Comparison of ENCODE assay signal across 17 cellular contexts in genomic region chr17:49998836-49999511, GRCh38. TPM values are rescaled to one million over a fixed set of nuclear protein-coding genes. Genes with fewer than 3 reads are reported as not detected.
DNase-seq lines count a peak whose midpoint lies in the region; ATAC-seq, FAIRE-seq and TF ChIP-seq lines count a peak whose summit lies in the region.
"Had no signal": no experiment of that assay in that cellular context is flagged by ENCODE, and none has a peak within 500 bp of the region (broad histone marks: within the 10 kb centered on the region; RNA-seq: fewer than 3 reads in every experiment).

No MANE protein-coding gene starts in this region.

- H3F3A ChIP-seq in GM23248 (ENCODE audit: insufficient read depth) (no peaks in the 10 kb centered on the region), SU-DHL-6 (ENCODE audit: insufficient read depth) (no peaks in the 10 kb centered on the region)

- ATAC-seq in A549 (no peak), HepG2 (no peak), HG02642 (IDR thresholded peaks at IDR 0.05; ENCODE audit: poor library complexity, unreplicated experiment) (no peak)

- H3K79me2 ChIP-seq in GM23248 (ENCODE audit: insufficient read depth): no peaks in the 10 kb centered on the region
- no peaks in the 10 kb centered on the region for H3K79me2 ChIP-seq in SU-DHL-6 (ENCODE audit: insufficient read depth, low read length)
- no peaks in the 10 kb centered on the region for H3K79me2 ChIP-seq in HepG2 (ENCODE audit: insufficient read depth, low read length)

- WGBS in A549 (ENCODE audit: missing lambda C conversion rate): 64% methylated on average over 11 of the region's 11 CpGs
- WGBS in GM23248 (ENCODE audit: low coverage in 1 of 2, low lambda C conversion rate in 2 of 2, missing lambda C conversion rate in 2 of 2), 2 experiments: 42 to 44% methylated on average over 11 of the region's 11 CpGs
- 44% methylated on average over 11 of the region's 11 CpGs for WGBS in HepG2 (ENCODE audit: low lambda C conversion rate)

- H3K36me3 ChIP-seq in GM23248 (ENCODE audit: low read depth) (no peaks in the 10 kb centered on the region), SU-DHL-6 (ENCODE audit: low read length) (no peaks in the 10 kb centered on the region), HepG2 (replicated peaks in 1 of 2; ENCODE audit: control insufficient read depth in 1 of 2, insufficient read depth in 2 of 2, low read length in 2 of 2) (no peaks in the 10 kb centered on the region)
- H3K36me3 ChIP-seq: cardiac muscle cell had no signal

- no peak overlapping the region for H3K9ac ChIP-seq in GM23248
- no peak overlapping the region for H3K9ac ChIP-seq in SU-DHL-6 (ENCODE audit: low read length)
- H3K9ac ChIP-seq in HepG2 (ENCODE audit: insufficient read depth, low read depth, low read length): peak overlapping the region; percentile 26; the same call in 1 of the 2 replicates

- peak overlapping the region; percentile 98 for H3K4me2 ChIP-seq in A549
- no peak overlapping the region for H3K4me2 ChIP-seq in GM23248 (ENCODE audit: unreplicated experiment)
- no peak overlapping the region for H3K4me2 ChIP-seq in SU-DHL-6 (ENCODE audit: low read depth, low read length, poor library complexity, severe bottlenecking)
- peak overlapping the region; percentile 78 for H3K4me2 ChIP-seq in HepG2 (ENCODE audit: low read depth, low read length)

- H4K20me1 ChIP-seq in GM23248 (ENCODE audit: insufficient read depth) (no peaks in the 10 kb centered on the region), SU-DHL-6 (ENCODE audit: low read depth, low read length) (no peaks in the 10 kb centered on the region), HepG2 (ENCODE audit: insufficient read depth, low read length) (no peaks in the 10 kb centered on the region)

- H3K9me2 ChIP-seq in GM23248 (ENCODE audit: insufficient read depth): no peaks in the 10 kb centered on the region
- H3K9me2 ChIP-seq in SU-DHL-6 (replicated peaks; ENCODE audit: insufficient read depth, low read length): no peaks in the 10 kb centered on the region

- H3K4me1 ChIP-seq in A549 (peaks cover 29% of the 10 kb centered on the region), GM23248 (ENCODE audit: insufficient read depth) (0 out of 2 replicates have a peak, but pooled peaks cover 6% of the 10 kb centered on the region), HepG2 (ENCODE audit: insufficient read depth, low read length) (peaks cover 36% of the 10 kb centered on the region)

- H3K27me3 ChIP-seq in GM23248 (replicated peaks; ENCODE audit: insufficient read depth) (peaks cover 39% of the 10 kb centered on the region), SU-DHL-6 (ENCODE audit: low read length) (no peaks in the 10 kb centered on the region), HepG2 (ENCODE audit: control insufficient read depth in 1 of 2, insufficient read depth in 2 of 2, low read length in 2 of 2) (peaks cover 12 to 58% of the 10 kb centered on the region in 2 experiments)

- CTCF ChIA-PET in A549 (lab: Yijun Ruan, JAX): interaction anchor here (0.6 to 82.2 kb wide), 62 partner anchors 10 to 546 kb away, joined by 3 to 2613 read pairs (median 8); partner anchors contain the start of genes DLX4, FAM117A, ITGA3 and NXPH3
- CTCF ChIA-PET in HepG2 (lab: Yijun Ruan, JAX; ENCODE audit: low intra/inter-chr PET ratio, low total read pairs): interaction anchor here (0.7 to 7.9 kb wide), 7 partner anchors 45 to 430 kb away, joined by 4 to 284 read pairs (median 27); no protein-coding TSS in a partner anchor

- TF ChIP-seq EP300 in A549 (IDR thresholded peaks at IDR 0.05): no peak
- no peak for TF ChIP-seq EP300 in HepG2 (IDR thresholded peaks at IDR 0.05; ENCODE audit: low read depth in 2 of 2, low read length in 2 of 2)
- TF ChIP-seq EP300 in HepG2 (CRISPR knock-in tag; IDR thresholded peaks at IDR 0.05; ENCODE audit: borderline replicate concordance): no peak

- H3K27ac ChIP-seq in A549: peak overlapping the region; percentile 54 to 71; a peak in 5 of 6 replicates
- H3K27ac ChIP-seq in GM23248: no peak overlapping the region
- H3K27ac ChIP-seq in SU-DHL-6 (ENCODE audit: low read depth, low read length): no peak overlapping the region
- H3K27ac ChIP-seq in HepG2 (ENCODE audit: extremely low read length, insufficient read depth, low read length): no peak overlapping the region
- H3K27ac ChIP-seq: cardiac muscle cell, SK-N-MC had no signal

- DNase-seq in A549 (ENCODE audit: low read depth in 1 of 2, low spot score in 1 of 2) (no peak), GM23248 (no peak), HepG2 (ENCODE audit: low spot score) (no peak), DMS153 treated with DMSO at 0.1 percent for 48 hours (lab: John Stamatoyannopoulos, UW; ENCODE audit: unreplicated experiment) (no peak), inferior parietal cortex (ENCODE audit: extremely low spot score) (no peak), DMS79 (lab: John Stamatoyannopoulos, UW) (no peak)
- DNase-seq: activated gamma-delta T cell had no signal

- no TSS peak for BruUV-seq in HepG2 (replicated peaks; lab: Mats Ljungman, UMichigan)

- intact Hi-C loops in HepG2 (cut with micrococcal nuclease; ENCODE audit: unreplicated experiment): loop anchor here (1.0 to 5.0 kb wide), 5 partner anchors 47 to 432 kb away; partner anchors contain the start of gene SLC35B1

- POLR2A ChIA-PET in A549 (lab: Yijun Ruan, JAX): interaction anchor here (1.1 to 2.1 kb wide), 4 partner anchors 61 to 291 kb away, joined by 3 to 8 read pairs (median 4); partner anchors contain the start of gene SLC35B1
- POLR2A ChIA-PET in HepG2 (lab: Yijun Ruan, JAX): interaction anchor here (0.8 to 1.9 kb wide), 3 partner anchors 100 to 139 kb away, joined by 4 to 6 read pairs (median 5); no protein-coding TSS in a partner anchor

- in situ Hi-C loops in GM23248 (cut with MboI): loop anchor here (25.0 kb wide), 1 partner anchor 437 kb away; no protein-coding TSS in a partner anchor
- in situ Hi-C loops in HepG2 (cut with HindIII; ENCODE audit: extremely low pct_ligation_motif_present, low pct_unique_long_range_greater_than_20kb): loop anchor here (5.0 kb wide), 4 partner anchors 102 to 432 kb away; partner anchors contain the start of gene SLC35B1

- FAIRE-seq in A549 (lab: Jason Lieb, UNC) (no peak), HepG2 (lab: Jason Lieb, UNC) (no peak)
- FAIRE-seq: frontal cortex, RCC 7860 had no signal

- H3K4me3 ChIP-seq in A549 (no peak overlapping the region), GM23248 (no peak overlapping the region), SU-DHL-6 (ENCODE audit: insufficient read depth, low read length, poor library complexity, severe bottlenecking) (no peak overlapping the region), HepG2 (replicated peaks in 1 of 3; ENCODE audit: insufficient read depth in 1 of 3, low read depth in 2 of 3, low read length in 3 of 3) (peak overlapping the region in 1 of 3 experiments; percentile 38; a peak in 1 of 6 replicates)
- H3K4me3 ChIP-seq: cardiac muscle cell, SK-N-MC had no signal

- H2AFZ ChIP-seq in GM23248: peak overlapping the region; percentile 66
- H2AFZ ChIP-seq in SU-DHL-6 (ENCODE audit: low read depth, low read length, severe bottlenecking): peak overlapping the region; percentile 95
- H2AFZ ChIP-seq in HepG2 (ENCODE audit: low read length): peak overlapping the region; percentile 72

- TF ChIP-seq CTCF in A549 (IDR thresholded peaks at IDR 0.05) (no peak), SU-DHL-6 (IDR thresholded peaks at IDR 0.05; ENCODE audit: insufficient read depth, low read length, poor library complexity, severe bottlenecking) (no peak), HepG2 (CRISPR knock-in tag; IDR thresholded peaks at IDR 0.05) (no peak)

- TF ChIP-seq POLR2A in A549 (IDR thresholded peaks at IDR 0.05; ENCODE audit: low read length): no peak
- no peak for TF ChIP-seq POLR2A in HepG2 (IDR thresholded peaks at IDR 0.05; ENCODE audit: insufficient read depth in 1 of 2, low read depth in 2 of 2, low read length in 2 of 2)

- H3K9me3 ChIP-seq in A549 (no peaks in the 10 kb centered on the region), GM23248 (ENCODE audit: low read depth) (no peaks in the 10 kb centered on the region), SU-DHL-6 (ENCODE audit: insufficient read depth, low read length) (no peaks in the 10 kb centered on the region), HepG2 (ENCODE audit: low read length) (no peaks in the 10 kb centered on the region)

- TF ChIP-seq RAD21 in A549 (conservative IDR thresholded peaks at IDR 0.05 in 1 of 2, IDR thresholded peaks at IDR 0.05 in 1 of 2) (no peak), HepG2 (CRISPR knock-in tag; IDR thresholded peaks at IDR 0.05) (no peak)

RNA-seq across cellular contexts. Expression of gene DLX3, which starts 4.0 kb away (rescaled TPM):
- polyA plus RNA-seq in A549 (2011; rRNA removed) (0.04 TPM in 1 of 2 replicates, not detected in the other), A549 (2017; fragmentation: RNase III; extraction: RNeasy Plus Mini Kit Qiagen cat#74134 plus additional on column Dnase treatment) (0.04 to 0.24 TPM (median 0.17 TPM) in 3 replicates), GM23248 (2016; fragmentation: Nextera tagmentation; extraction: Ambion mirVana) (1.0 and 1.4 TPM in 2 replicates), HepG2 (2011; rRNA removed) (0.03 and 0.05 TPM in 2 replicates)
- polyA plus RNA-seq in A549 (2012; cell fraction: cytosol; rRNA removed): 0.08 and 0.12 TPM in 2 replicates
- 0.04 and 0.13 TPM in 2 replicates for polyA plus RNA-seq in A549 (2012; cell fraction: nucleus; rRNA removed)
- polyA minus RNA-seq in A549 (2011; rRNA and poly(A)+ RNA removed): not detected in 2 replicates
- total RNA-seq in GM23248 (2014; rRNA removed; shearing (Covaris generic)): 0.43 and 0.51 TPM in 2 replicates
- total RNA-seq in HepG2 (2016; rRNA removed; fragmentation: Illumina TruSeq; extraction: Trizol): not detected in 2 replicates
- not detected in 2 replicates for total RNA-seq in HepG2 (2016; cell fraction: cytosol; rRNA removed; fragmentation: Illumina TruSeq; extraction: Trizol; ENCODE audit: low read depth)
- total RNA-seq in HepG2 (2016; cell fraction: insoluble cytoplasmic fraction; rRNA removed; fragmentation: Illumina TruSeq; extraction: Trizol): not detected in 2 replicates
- not detected in 2 replicates for total RNA-seq in HepG2 (2016; cell fraction: membrane; rRNA removed; fragmentation: Illumina TruSeq; extraction: Trizol)
- total RNA-seq in HepG2 (2016; cell fraction: nucleus; rRNA removed; fragmentation: Illumina TruSeq; extraction: Trizol): not detected in 2 replicates
- not detected in 2 replicates for polyA plus RNA-seq in HepG2 (2011; cell fraction: cytosol; rRNA removed)
- 0.05 and 0.23 TPM in 2 replicates for polyA plus RNA-seq in HepG2 (2011; cell fraction: nucleus; rRNA removed)
- polyA plus RNA-seq in HepG2 (2012): not detected in 2 replicates
- not detected in 2 replicates for polyA plus RNA-seq in HepG2 (2016; cell fraction: cytosol; fragmentation: Illumina TruSeq; extraction: Trizol; ENCODE audit: low read depth)
- 0.09 TPM in 1 of 2 replicates, not detected in the other for polyA plus RNA-seq in HepG2 (2016; cell fraction: insoluble cytoplasmic fraction; fragmentation: Illumina TruSeq; extraction: Trizol; ENCODE audit: low read depth)
- polyA plus RNA-seq in HepG2 (2016; cell fraction: membrane; fragmentation: Illumina TruSeq; extraction: Trizol; ENCODE audit: low read depth): not detected in 2 replicates
- polyA plus RNA-seq in HepG2 (2016; cell fraction: nucleus; fragmentation: Illumina TruSeq; extraction: Trizol; ENCODE audit: insufficient read depth, low read depth): not detected in 2 replicates
- 0.65 TPM in 1 of 2 replicates, not detected in the other for polyA minus RNA-seq in HepG2 (2011; rRNA and poly(A)+ RNA removed; ENCODE audit: low replicate concordance)
- polyA minus RNA-seq in HepG2 (2011; cell fraction: cytosol; rRNA and poly(A)+ RNA removed): not detected in 2 replicates
- not detected in 2 replicates for polyA minus RNA-seq in HepG2 (2011; cell fraction: nucleus; rRNA and poly(A)+ RNA removed)
- total RNA-seq: CD4-positive, alpha-beta memory T cell; Daoy; frontal cortex had no signal
- polyA plus RNA-seq: AG04450; CD4-positive, alpha-beta memory T cell; neural cell had no signal

RNA-seq across cellular contexts. Expression of gene DLX4, which starts 30.0 kb away (rescaled TPM):
- 2.9 and 3.8 TPM in 2 replicates for polyA plus RNA-seq in A549 (2011; rRNA removed)
- polyA plus RNA-seq in A549 (2012; cell fraction: cytosol; rRNA removed): 2.4 and 3.8 TPM in 2 replicates
- 10.0 and 12.6 TPM in 2 replicates for polyA plus RNA-seq in A549 (2012; cell fraction: nucleus; rRNA removed)
- polyA plus RNA-seq in A549 (2017; fragmentation: RNase III; extraction: RNeasy Plus Mini Kit Qiagen cat#74134 plus additional on column Dnase treatment): 2.8 to 4.1 TPM (median 3.8 TPM) in 3 replicates
- polyA minus RNA-seq in A549 (2011; rRNA and poly(A)+ RNA removed): 1.2 and 2.3 TPM in 2 replicates
- 0.76 TPM in 1 of 2 replicates, not detected in the other for total RNA-seq in GM23248 (2014; rRNA removed; shearing (Covaris generic))
- 0.15 and 0.40 TPM in 2 replicates for polyA plus RNA-seq in GM23248 (2016; fragmentation: Nextera tagmentation; extraction: Ambion mirVana)
- 0.51 and 0.55 TPM in 2 replicates for total RNA-seq in HepG2 (2016; rRNA removed; fragmentation: Illumina TruSeq; extraction: Trizol)
- total RNA-seq in HepG2 (2016; cell fraction: cytosol; rRNA removed; fragmentation: Illumina TruSeq; extraction: Trizol; ENCODE audit: low read depth): 0.44 and 1.4 TPM in 2 replicates
- total RNA-seq in HepG2 (2016; cell fraction: insoluble cytoplasmic fraction; rRNA removed; fragmentation: Illumina TruSeq; extraction: Trizol): 0.40 and 0.80 TPM in 2 replicates
- 1.8 and 1.9 TPM in 2 replicates for total RNA-seq in HepG2 (2016; cell fraction: membrane; rRNA removed; fragmentation: Illumina TruSeq; extraction: Trizol)
- 0.93 and 0.97 TPM in 2 replicates for total RNA-seq in HepG2 (2016; cell fraction: nucleus; rRNA removed; fragmentation: Illumina TruSeq; extraction: Trizol)
- polyA plus RNA-seq in HepG2 (2011; rRNA removed): 2.3 and 2.5 TPM in 2 replicates
- polyA plus RNA-seq in HepG2 (2011; cell fraction: cytosol; rRNA removed): 1.0 and 1.2 TPM in 2 replicates
- 10.2 TPM in 2 replicates for polyA plus RNA-seq in HepG2 (2011; cell fraction: nucleus; rRNA removed)
- 2.5 and 2.7 TPM in 2 replicates for polyA plus RNA-seq in HepG2 (2012)
- 6.6 and 7.4 TPM in 2 replicates for polyA plus RNA-seq in HepG2 (2016; cell fraction: cytosol; fragmentation: Illumina TruSeq; extraction: Trizol; ENCODE audit: low read depth)
- 2.3 and 2.8 TPM in 2 replicates for polyA plus RNA-seq in HepG2 (2016; cell fraction: insoluble cytoplasmic fraction; fragmentation: Illumina TruSeq; extraction: Trizol; ENCODE audit: low read depth)
- polyA plus RNA-seq in HepG2 (2016; cell fraction: membrane; fragmentation: Illumina TruSeq; extraction: Trizol; ENCODE audit: low read depth): 12.2 and 12.9 TPM in 2 replicates
- polyA plus RNA-seq in HepG2 (2016; cell fraction: nucleus; fragmentation: Illumina TruSeq; extraction: Trizol; ENCODE audit: insufficient read depth, low read depth): 8.1 and 8.9 TPM in 2 replicates
- 1.8 and 3.4 TPM in 2 replicates for polyA minus RNA-seq in HepG2 (2011; rRNA and poly(A)+ RNA removed; ENCODE audit: low replicate concordance)
- polyA minus RNA-seq in HepG2 (2011; cell fraction: cytosol; rRNA and poly(A)+ RNA removed): 0.62 and 0.99 TPM in 2 replicates
- 1.3 and 2.4 TPM in 2 replicates for polyA minus RNA-seq in HepG2 (2011; cell fraction: nucleus; rRNA and poly(A)+ RNA removed)
- total RNA-seq: frontal cortex had no signal
- polyA plus RNA-seq: neural cell had no signal

RNA-seq across cellular contexts. Expression of gene ITGA3, which starts 56.9 kb away (rescaled TPM):
- polyA plus RNA-seq in A549 (2011; rRNA removed) (141 and 181 TPM in 2 replicates), A549 (2017; fragmentation: RNase III; extraction: RNeasy Plus Mini Kit Qiagen cat#74134 plus additional on column Dnase treatment) (248 to 268 TPM (median 256 TPM) in 3 replicates), GM23248 (2016; fragmentation: Nextera tagmentation; extraction: Ambion mirVana) (105 and 111 TPM in 2 replicates), HepG2 (2011; rRNA removed) (0.48 and 0.59 TPM in 2 replicates)
- polyA plus RNA-seq in A549 (2012; cell fraction: cytosol; rRNA removed): 182 and 240 TPM in 2 replicates
- polyA plus RNA-seq in A549 (2012; cell fraction: nucleus; rRNA removed): 975 and 1,352 TPM in 2 replicates
- 337 and 368 TPM in 2 replicates for polyA minus RNA-seq in A549 (2011; rRNA and poly(A)+ RNA removed)
- 321 and 330 TPM in 2 replicates for total RNA-seq in GM23248 (2014; rRNA removed; shearing (Covaris generic))
- total RNA-seq in HepG2 (2016; rRNA removed; fragmentation: Illumina TruSeq; extraction: Trizol): 0.69 and 0.77 TPM in 2 replicates
- 1.5 and 1.9 TPM in 2 replicates for total RNA-seq in HepG2 (2016; cell fraction: cytosol; rRNA removed; fragmentation: Illumina TruSeq; extraction: Trizol; ENCODE audit: low read depth)
- total RNA-seq in HepG2 (2016; cell fraction: insoluble cytoplasmic fraction; rRNA removed; fragmentation: Illumina TruSeq; extraction: Trizol): 0.48 and 1.1 TPM in 2 replicates
- 0.28 and 0.62 TPM in 2 replicates for total RNA-seq in HepG2 (2016; cell fraction: membrane; rRNA removed; fragmentation: Illumina TruSeq; extraction: Trizol)
- total RNA-seq in HepG2 (2016; cell fraction: nucleus; rRNA removed; fragmentation: Illumina TruSeq; extraction: Trizol): 1.3 and 1.8 TPM in 2 replicates
- polyA plus RNA-seq in HepG2 (2011; cell fraction: cytosol; rRNA removed): 0.33 and 0.78 TPM in 2 replicates
- 2.6 and 3.3 TPM in 2 replicates for polyA plus RNA-seq in HepG2 (2011; cell fraction: nucleus; rRNA removed)
- polyA plus RNA-seq in HepG2 (2012): 0.27 and 0.32 TPM in 2 replicates
- polyA plus RNA-seq in HepG2 (2016; cell fraction: cytosol; fragmentation: Illumina TruSeq; extraction: Trizol; ENCODE audit: low read depth): 0.51 and 0.57 TPM in 2 replicates
- 0.52 and 0.82 TPM in 2 replicates for polyA plus RNA-seq in HepG2 (2016; cell fraction: insoluble cytoplasmic fraction; fragmentation: Illumina TruSeq; extraction: Trizol; ENCODE audit: low read depth)
- 0.30 and 0.48 TPM in 2 replicates for polyA plus RNA-seq in HepG2 (2016; cell fraction: membrane; fragmentation: Illumina TruSeq; extraction: Trizol; ENCODE audit: low read depth)
- polyA plus RNA-seq in HepG2 (2016; cell fraction: nucleus; fragmentation: Illumina TruSeq; extraction: Trizol; ENCODE audit: insufficient read depth, low read depth): 1.3 and 2.2 TPM in 2 replicates
- 1.4 and 198 TPM in 2 replicates for polyA minus RNA-seq in HepG2 (2011; rRNA and poly(A)+ RNA removed; ENCODE audit: low replicate concordance)
- polyA minus RNA-seq in HepG2 (2011; cell fraction: cytosol; rRNA and poly(A)+ RNA removed): 2.9 and 6.2 TPM in 2 replicates
- 1.1 and 2.8 TPM in 2 replicates for polyA minus RNA-seq in HepG2 (2011; cell fraction: nucleus; rRNA and poly(A)+ RNA removed)

Comparison
In these comparisons a context has a peak if more than half of its experiments do, and no peak if none do; other contexts are left out.
1. H3K27ac ChIP-seq: peak in A549 (2 of 2); none in GM23248 (single experiment), SU-DHL-6 (single experiment) and HepG2 (single experiment).
2. H3K4me2 ChIP-seq: peak in A549 (single experiment) and HepG2 (single experiment); none in GM23248 (single experiment) and SU-DHL-6 (single experiment).
3. RNA of gene ITGA3, which starts 56.9 kb away (polyA plus RNA-seq): 141 to 1,352 TPM in A549 and 105 to 111 TPM in GM23248; 0.27 to 3.3 TPM in HepG2; every median in the first group is over 10 times any median in the second.
4. Peak in every context shown above with its lines, with median percentiles within 50 percentile points of each other: H2AFZ ChIP-seq.